Comparison of ENCODE assay signal across 27 cellular contexts in genomic region chr1:23396380-23396779, GRCh38. TPM values are rescaled to one million over a fixed set of nuclear protein-coding genes. Genes with fewer than 3 reads are reported as not detected.
"Had no signal": no experiment of that assay in that cellular context is flagged by ENCODE, and none has a peak within 500 bp of the region (broad histone marks: within the 10 kb centered on the region; RNA-seq: fewer than 3 reads in every experiment).

No MANE protein-coding gene starts in this region.

- FAIRE-seq: endometrium, kidney, urothelium cell line had no signal

- H3K4me3 Mint-ChIP-seq: effector memory CD8-positive, alpha-beta T cell; natural killer cell; stimulated activated effector memory CD8-positive, alpha-beta T cell treated with anti-CD3 and anti-CD28 coated beads, Interleukin-12 subunit alpha, Interleukin-12 subunit beta, amount 100 ng/mL, for 72 hours had no signal

- H3K79me2 ChIP-seq: hepatocyte had no signal

- H3K9me3 Mint-ChIP-seq: effector memory CD8-positive, alpha-beta T cell; natural killer cell; stimulated activated effector memory CD8-positive, alpha-beta T cell treated with anti-CD3 and anti-CD28 coated beads, Interleukin-12 subunit alpha, Interleukin-12 subunit beta, amount 100 ng/mL, for 72 hours had no signal

- H3K4me3 ChIP-seq: gastroesophageal sphincter, heart left ventricle, hepatocyte, ovary, psoas muscle, stomach, testis, tibial artery, upper lobe of left lung had no signal

- H3K27me3 Mint-ChIP-seq: effector memory CD8-positive, alpha-beta T cell had no signal

- H3K4me1 Mint-ChIP-seq: natural killer cell; stimulated activated effector memory CD8-positive, alpha-beta T cell treated with anti-CD3 and anti-CD28 coated beads, Interleukin-12 subunit alpha, Interleukin-12 subunit beta, amount 100 ng/mL, for 72 hours had no signal

- H3K27ac Mint-ChIP-seq: effector memory CD8-positive, alpha-beta T cell; natural killer cell; stimulated activated effector memory CD8-positive, alpha-beta T cell treated with anti-CD3 and anti-CD28 coated beads, Interleukin-12 subunit alpha, Interleukin-12 subunit beta, amount 100 ng/mL, for 72 hours had no signal

- H3K27me3 ChIP-seq: gastroesophageal sphincter, heart left ventricle, hepatocyte, ovary, stomach, testis, tibial artery, upper lobe of left lung had no signal

- H3K36me3 Mint-ChIP-seq: natural killer cell; stimulated activated effector memory CD8-positive, alpha-beta T cell treated with anti-CD3 and anti-CD28 coated beads, Interleukin-12 subunit alpha, Interleukin-12 subunit beta, amount 100 ng/mL, for 72 hours had no signal

- ATAC-seq: effector memory CD8-positive, alpha-beta T cell; gastroesophageal sphincter; heart left ventricle; left lobe of liver; natural killer cell; psoas muscle; sciatic nerve; stimulated activated effector memory CD8-positive, alpha-beta T cell treated with anti-CD3 and anti-CD28 coated beads, Interleukin-12 subunit alpha, Interleukin-12 subunit beta, amount 100 ng/mL, for 72 hours had no signal

- H3K27ac ChIP-seq: tibial artery had no signal

- H3K9me3 ChIP-seq: gastroesophageal sphincter, ovary, psoas muscle, stomach, testis, tibial artery, upper lobe of left lung had no signal

- DNase-seq: cerebellar nuclear complex; cortex of kidney; effector memory CD8-positive, alpha-beta T cell; foreskin fibroblast; heart left ventricle; kidney; natural killer cell; occipital lobe; ovary; psoas muscle; retina; stimulated activated CD4-positive, alpha-beta T cell treated with anti-CD3 and anti-CD28 coated beads, Interleukin-2, amount 100 ng/mL, for 24 hours; stimulated activated CD4-positive, alpha-beta T cell treated with anti-CD3 and anti-CD28 coated beads, Interleukin-4, amount 100 ng/mL, for 24 hours; stimulated activated naive CD4-positive, alpha-beta T cell treated with Interleukin-2 at 50 U/mL for 16 hours; stomach; substantia nigra; testis; tibial artery; upper lobe of left lung had no signal

- H2AFZ ChIP-seq: hepatocyte had no signal

- H3K4me2 ChIP-seq: hepatocyte had no signal

- H3K36me3 ChIP-seq: ovary had no signal

RNA-seq across cellular contexts. Expression of gene TCEA3, which starts 28.2 kb away (rescaled TPM):
- polyA plus RNA-seq: neural cell had no signal
